2 cellular contexts compared by ENCODE assay signal in genomic region chr12:124374147-124374546, GRCh38.
A peak's percentile ranks its signal among the peaks of the same experiment; 100 is the strongest.
TF ChIP-seq lines count a peak whose summit lies in the region.

No MANE protein-coding gene starts in this region.

TF ChIP-seq in HepG2, 621 proteins besides CTCF, POLR2A, EP300 and RAD21 (continued from another document):
- TF ChIP-seq ZNF460 (CRISPR knock-in tag; IDR thresholded peaks at IDR 0.05; ENCODE audit: borderline replicate concordance) (peak; percentile 39; the same call in 1 of the 2 replicates), ZMYM3 (CRISPR knock-in tag; IDR thresholded peaks at IDR 0.05) (peak; percentile 72; the same call in 1 of the 2 replicates), SMAD9 (CRISPR knock-in tag; IDR thresholded peaks at IDR 0.05) (no peak), ZNF879 (CRISPR knock-in tag; IDR thresholded peaks at IDR 0.05) (no peak)
- TF ChIP-seq, protein P1, sequence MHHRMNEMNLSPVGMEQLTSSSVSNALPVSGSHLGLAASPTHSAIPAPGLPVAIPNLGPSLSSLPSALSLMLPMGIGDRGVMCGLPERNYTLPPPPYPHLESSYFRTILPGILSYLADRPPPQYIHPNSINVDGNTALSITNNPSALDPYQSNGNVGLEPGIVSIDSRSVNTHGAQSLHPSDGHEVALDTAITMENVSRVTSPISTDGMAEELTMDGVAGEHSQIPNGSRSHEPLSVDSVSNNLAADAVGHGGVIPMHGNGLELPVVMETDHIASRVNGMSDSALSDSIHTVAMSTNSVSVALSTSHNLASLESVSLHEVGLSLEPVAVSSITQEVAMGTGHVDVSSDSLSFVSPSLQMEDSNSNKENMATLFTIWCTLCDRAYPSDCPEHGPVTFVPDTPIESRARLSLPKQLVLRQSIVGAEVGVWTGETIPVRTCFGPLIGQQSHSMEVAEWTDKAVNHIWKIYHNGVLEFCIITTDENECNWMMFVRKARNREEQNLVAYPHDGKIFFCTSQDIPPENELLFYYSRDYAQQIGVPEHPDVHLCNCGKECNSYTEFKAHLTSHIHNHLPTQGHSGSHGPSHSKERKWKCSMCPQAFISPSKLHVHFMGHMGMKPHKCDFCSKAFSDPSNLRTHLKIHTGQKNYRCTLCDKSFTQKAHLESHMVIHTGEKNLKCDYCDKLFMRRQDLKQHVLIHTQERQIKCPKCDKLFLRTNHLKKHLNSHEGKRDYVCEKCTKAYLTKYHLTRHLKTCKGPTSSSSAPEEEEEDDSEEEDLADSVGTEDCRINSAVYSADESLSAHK (CRISPR knock-in tag; IDR thresholded peaks at IDR 0.05; ENCODE audit: borderline replicate concordance), result no peak
TF ChIP-seq in HepG2: peak in this region for 3.

TF ChIP-seq in K562, 482 proteins besides CTCF, POLR2A, EP300 and RAD21:
- TF ChIP-seq ZBTB33 (CRISPR knock-in tag; IDR thresholded peaks at IDR 0.05), result peak; percentile 54; the same call in 1 of the 2 replicates
- TF ChIP-seq CTBP1 (IDR thresholded peaks at IDR 0.05; ENCODE audit: borderline replicate concordance), result no peak
